5 cellular contexts compared by ENCODE assay signal in the genomic region with DNA sequence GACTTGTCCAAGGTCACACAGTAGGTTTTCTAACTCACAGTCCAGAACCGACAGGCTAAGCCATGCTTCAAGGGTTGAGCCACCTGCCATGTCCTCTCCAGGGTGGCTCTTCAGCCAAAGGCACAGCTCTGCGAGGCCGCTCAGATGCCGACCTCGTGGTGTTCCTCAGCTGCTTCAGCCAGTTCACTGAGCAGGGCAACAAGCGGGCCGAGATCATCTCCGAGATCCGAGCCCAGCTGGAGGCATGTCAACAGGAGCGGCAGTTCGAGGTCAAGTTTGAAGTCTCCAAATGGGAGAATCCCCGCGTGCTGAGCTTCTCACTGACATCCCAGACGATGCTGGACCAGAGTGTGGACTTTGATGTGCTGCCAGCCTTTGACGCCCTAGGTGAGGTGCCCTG. TPM values are rescaled to one million over a fixed set of nuclear protein-coding genes. Genes with fewer than 3 reads are reported as not detected.
"Had no signal": no experiment of that assay in that cellular context is flagged by ENCODE, and none has a peak within 500 bp of the region (broad histone marks: within the 10 kb centered on the region; RNA-seq: fewer than 3 reads in every experiment).

No MANE protein-coding gene starts in this region.

- H3K4me3 Mint-ChIP-seq: GM23338, H9 had no signal

- H3K4me1 Mint-ChIP-seq: GM23338 had no signal

- DNase-seq: H9, HCEC 1CT, IMR-90 had no signal

- H3K27ac Mint-ChIP-seq: GM23338, H9 had no signal

- H3K4me3 ChIP-seq: GM23338 had no signal

- ATAC-seq: GM23338 had no signal

RNA-seq across cellular contexts. Expression of a gene that starts 12.7 kb away (rescaled TPM):
- total RNA-seq: GM23338, H1, H9 had no signal
- polyA plus RNA-seq: IMR-90 had no signal

RNA-seq across cellular contexts. Expression of a gene that starts 58.9 kb away (rescaled TPM):
- total RNA-seq: GM23338, H1, H9, IMR-90 had no signal
- polyA plus RNA-seq: GM23338, IMR-90 had no signal
